In genomic region chr1:226800763-226801380, GRCh38 we compare ENCODE assay signal across 2 cellular contexts.
TF ChIP-seq lines count a peak whose summit lies in the region.

No MANE protein-coding gene starts in this region.

TF ChIP-seq in SK-N-SH, 30 proteins besides CTCF, POLR2A, EP300 and RAD21:
- no peak for TF ChIP-seq REST (IDR thresholded peaks at IDR 0.05; ENCODE audit: low read depth, low read length)
- TF ChIP-seq GABPA (IDR thresholded peaks at IDR 0.05; ENCODE audit: low read depth): no peak
- TF ChIP-seq TEAD4 (IDR thresholded peaks at IDR 0.05; ENCODE audit: borderline replicate concordance, insufficient read depth): no peak
- TF ChIP-seq NRF1 (IDR thresholded peaks at IDR 0.05; ENCODE audit: low read depth, low read length): no peak
- TF ChIP-seq ELF1 (IDR thresholded peaks at IDR 0.05): no peak
- no peak for TF ChIP-seq USF2 (IDR thresholded peaks at IDR 0.05; ENCODE audit: borderline replicate concordance, low read depth, low read length)
- no peak for TF ChIP-seq MAX (IDR thresholded peaks at IDR 0.05; ENCODE audit: low read depth)
- TF ChIP-seq RXRA (IDR thresholded peaks at IDR 0.05; ENCODE audit: borderline replicate concordance, low read depth): no peak
- TF ChIP-seq FOXJ3 (CRISPR knock-in tag; IDR thresholded peaks at IDR 0.05): no peak

TF ChIP-seq in SK-N-SH treated with all-trans-retinoic acid at 6 μM for 48 hours, 23 proteins besides CTCF, POLR2A, EP300 and RAD21 (continued from another document):
- TF ChIP-seq PPARA (CRISPR knock-in tag; IDR thresholded peaks at IDR 0.05; ENCODE audit: borderline replicate concordance) (no peak), BACH2 (CRISPR knock-in tag; IDR thresholded peaks at IDR 0.05; ENCODE audit: borderline replicate concordance) (no peak), OSR1 (CRISPR knock-in tag; IDR thresholded peaks at IDR 0.05) (no peak), POU6F1 (CRISPR knock-in tag; IDR thresholded peaks at IDR 0.05; ENCODE audit: borderline replicate concordance, low read depth) (no peak), GLIS3 (CRISPR knock-in tag; IDR thresholded peaks at IDR 0.05) (no peak), SNAI2 (CRISPR knock-in tag; IDR thresholded peaks at IDR 0.05) (no peak), CSDC2 (CRISPR knock-in tag; IDR thresholded peaks at IDR 0.05) (no peak), ZFP3 (CRISPR knock-in tag; IDR thresholded peaks at IDR 0.05) (no peak), TSHZ2 (CRISPR knock-in tag; IDR thresholded peaks at IDR 0.05) (no peak), PATZ1 (CRISPR knock-in tag; IDR thresholded peaks at IDR 0.05; ENCODE audit: borderline replicate concordance) (no peak), CREB5 (CRISPR knock-in tag; IDR thresholded peaks at IDR 0.05; ENCODE audit: low read depth) (no peak), ZNF565 (CRISPR knock-in tag; conservative IDR thresholded peaks at IDR 0.05; ENCODE audit: low read depth) (no peak), TOX (CRISPR knock-in tag; IDR thresholded peaks at IDR 0.05; ENCODE audit: borderline replicate concordance) (no peak), ZC3H10 (CRISPR knock-in tag; IDR thresholded peaks at IDR 0.05) (no peak), RARB (CRISPR knock-in tag; IDR thresholded peaks at IDR 0.05) (no peak)
